Comparison of ENCODE assay signal across 17 cellular contexts in the genomic region with DNA sequence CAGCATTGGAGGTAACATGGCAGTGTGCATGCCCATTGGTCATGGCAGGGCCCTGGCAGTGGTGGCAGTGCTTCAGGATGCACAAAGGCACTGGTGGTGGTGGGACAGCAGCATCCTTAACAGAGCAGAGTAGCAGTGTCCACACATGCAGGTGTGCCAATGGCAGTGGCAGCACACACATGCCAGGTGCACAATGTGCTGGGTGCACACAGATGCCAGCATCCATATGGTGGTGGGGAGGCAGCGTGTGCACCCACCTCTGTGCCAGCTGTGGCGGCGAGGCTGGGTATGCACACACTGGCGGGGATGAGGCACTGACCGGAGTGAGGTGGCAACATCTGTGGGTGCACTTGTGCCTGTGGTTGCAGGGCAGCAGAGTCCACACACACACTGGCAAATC.
DNase-seq lines count a peak whose midpoint lies in the region; ATAC-seq and TF ChIP-seq lines count a peak whose summit lies in the region.
"Had no signal": no experiment of that assay in that cellular context is flagged by ENCODE, and none has a peak within 500 bp of the region (broad histone marks: within the 10 kb centered on the region; RNA-seq: fewer than 3 reads in every experiment).

No MANE protein-coding gene starts in this region.

- no peaks in the 10 kb centered on the region for H3K79me1 ChIP-seq in mesenchymal stem cell (replicated peaks; ENCODE audit: low read length, poor library complexity, severe bottlenecking)
- H3K79me1 ChIP-seq in trophoblast cell (ENCODE audit: low read length), result no peaks in the 10 kb centered on the region

- no peak for TF ChIP-seq CTCF in chondrocyte (IDR thresholded peaks at IDR 0.05)
- TF ChIP-seq CTCF in right atrium auricular region (IDR thresholded peaks at IDR 0.05), result no peak

- H2AK5ac ChIP-seq in mesenchymal stem cell (ENCODE audit: low read length, severe bottlenecking), result no peak overlapping the region
- H2AK5ac ChIP-seq in trophoblast cell (ENCODE audit: low read length), result no peak overlapping the region

- no peaks in the 10 kb centered on the region for H3K27me3 Mint-ChIP-seq in chondrocyte (ENCODE audit: low read depth)
- H3K27me3 Mint-ChIP-seq: CD4-positive, alpha-beta memory T cell had no signal

- H3K36me3 Mint-ChIP-seq in chondrocyte (ENCODE audit: low read depth), result no peaks in the 10 kb centered on the region
- H3K36me3 Mint-ChIP-seq: CD4-positive, alpha-beta memory T cell had no signal

- DNase-seq in chondrocyte (ENCODE audit: low spot score) (peak; percentile 79), mesenchymal stem cell (no peak), trophoblast cell (no peak), NCI-H1694 treated with DMSO at 0.1 percent for 48 hours (lab: John Stamatoyannopoulos, UW) (no peak), right atrium auricular region (ENCODE audit: low spot score) (no peak), SKM-1 (lab: John Stamatoyannopoulos, UW; ENCODE audit: unreplicated experiment) (no peak)
- DNase-seq: C1 segment of cervical spinal cord; Calu3; CD4-positive, alpha-beta memory T cell; COR-L47; DMS53; DMS79 treated with DMSO at 0.1 percent for 48 hours; GF-D8; HFFc6 had no signal

- H3K4me1 ChIP-seq in mesenchymal stem cell (ENCODE audit: control insufficient read depth, insufficient read depth, low read depth, low read length) (no peaks in the 10 kb centered on the region), trophoblast cell (ENCODE audit: control insufficient read depth in 1 of 2, insufficient read depth in 2 of 2, low read length in 2 of 2) (no peaks in the 10 kb centered on the region), right atrium auricular region (no peaks in the 10 kb centered on the region)
- H3K4me1 ChIP-seq: HAP-1 had no signal

- H2BK12ac ChIP-seq in mesenchymal stem cell (ENCODE audit: low read length in 2 of 2), result no peak overlapping the region
- H2BK12ac ChIP-seq in trophoblast cell (ENCODE audit: low read length), result no peak overlapping the region

- H4K12ac ChIP-seq in trophoblast cell (ENCODE audit: low read depth, low read length), result no peak overlapping the region

- peaks cover 0 to 3% of the 10 kb centered on the region in 2 experiments for H3K36me3 ChIP-seq in mesenchymal stem cell (ENCODE audit: control insufficient read depth in 1 of 2, insufficient read depth in 2 of 2, low read depth in 1 of 2, low read length in 2 of 2)
- no peaks in the 10 kb centered on the region for H3K36me3 ChIP-seq in trophoblast cell (ENCODE audit: control insufficient read depth in 1 of 2, insufficient read depth in 2 of 2, low read length in 2 of 2)
- H3K36me3 ChIP-seq in right atrium auricular region, result no peaks in the 10 kb centered on the region
- H3K36me3 ChIP-seq: HAP-1 had no signal

- H3K9ac ChIP-seq in mesenchymal stem cell (ENCODE audit: low read length), result no peak overlapping the region
- no peak overlapping the region for H3K9ac ChIP-seq in trophoblast cell (ENCODE audit: low read length)

- H3K4me3 ChIP-seq in mesenchymal stem cell (ENCODE audit: insufficient read depth in 1 of 2, low read depth in 1 of 2, low read length in 2 of 2), result no peak overlapping the region
- peak overlapping the region; percentile 20 for H3K4me3 ChIP-seq in trophoblast cell (ENCODE audit: low read depth, low read length)
- no peak overlapping the region for H3K4me3 ChIP-seq in right atrium auricular region
- H3K4me3 ChIP-seq: GM23338, HAP-1 had no signal

- H3K18ac ChIP-seq in mesenchymal stem cell (ENCODE audit: low read depth in 1 of 2, low read length in 2 of 2) (no peak overlapping the region), trophoblast cell (ENCODE audit: low read length) (no peak overlapping the region)

- H2AFZ ChIP-seq in mesenchymal stem cell (ENCODE audit: low read depth, low read length) (no peak overlapping the region), trophoblast cell (ENCODE audit: insufficient read depth, low read length, poor library complexity) (no peak overlapping the region)
- H2AFZ ChIP-seq: GM23338 had no signal

- H3K79me2 ChIP-seq in trophoblast cell (ENCODE audit: control insufficient read depth, insufficient read depth, low read length, poor library complexity), result no peaks in the 10 kb centered on the region

- no peaks in the 10 kb centered on the region for H3K4me1 Mint-ChIP-seq in chondrocyte (ENCODE audit: low read depth)
- H3K4me1 Mint-ChIP-seq: CD4-positive, alpha-beta memory T cell; GM23338 had no signal

- WGBS in mesenchymal stem cell, result 96% methylated on average over 5 of the region's 5 CpGs
- no CpG with 5 or more reads among the region's 5 CpGs for WGBS in trophoblast cell (ENCODE audit: extremely low coverage, insufficient coverage, insufficient read length)

- H3K4ac ChIP-seq in mesenchymal stem cell (ENCODE audit: low read depth in 1 of 2, low read length in 2 of 2) (peak overlapping the region in 1 of 2 experiments; percentile 54), trophoblast cell (ENCODE audit: low read depth, low read length) (no peak overlapping the region)

- no peak for ATAC-seq in HG02610 (IDR thresholded peaks at IDR 0.05; ENCODE audit: unreplicated experiment)
- ATAC-seq: GM23338 had no signal

- H2BK120ac ChIP-seq in mesenchymal stem cell (ENCODE audit: low read depth, low read length), result no peak overlapping the region
- no peak overlapping the region for H2BK120ac ChIP-seq in trophoblast cell (ENCODE audit: insufficient read depth, low read length, poor library complexity)

- H3K9me3 Mint-ChIP-seq in chondrocyte (ENCODE audit: low read depth), result peaks cover 7% of the 10 kb centered on the region
- H3K9me3 Mint-ChIP-seq: GM23338 had no signal

- H2BK5ac ChIP-seq in mesenchymal stem cell (ENCODE audit: low read depth, low read length, poor library complexity, severe bottlenecking) (no peak overlapping the region), trophoblast cell (ENCODE audit: low read depth, low read length, poor library complexity) (no peak overlapping the region)

- H4K91ac ChIP-seq in mesenchymal stem cell (ENCODE audit: low read length), result peak overlapping the region; percentile 45
- no peak overlapping the region for H4K91ac ChIP-seq in trophoblast cell (ENCODE audit: low read depth, low read length)

- H3K27me3 ChIP-seq in mesenchymal stem cell (ENCODE audit: control insufficient read depth in 1 of 2, insufficient read depth in 1 of 2, low read length in 2 of 2) (no peaks in the 10 kb centered on the region), trophoblast cell (ENCODE audit: insufficient read depth, low read length) (no peaks in the 10 kb centered on the region), right atrium auricular region (no peaks in the 10 kb centered on the region)

- H3K14ac ChIP-seq in mesenchymal stem cell (ENCODE audit: low read length in 2 of 2), result peak overlapping the region in 1 of 2 experiments; percentile 58
- no peak overlapping the region for H3K14ac ChIP-seq in trophoblast cell (ENCODE audit: low read length)

- H3K9me3 ChIP-seq in mesenchymal stem cell (ENCODE audit: control insufficient read depth, low read length) (peaks cover 14% of the 10 kb centered on the region), trophoblast cell (ENCODE audit: insufficient read depth, low read depth, low read length) (peaks cover 4% of the 10 kb centered on the region), right atrium auricular region (no peaks in the 10 kb centered on the region)
- H3K9me3 ChIP-seq: HAP-1 had no signal

- no peak overlapping the region for H2BK15ac ChIP-seq in mesenchymal stem cell (ENCODE audit: low read depth, poor library complexity, severe bottlenecking)

- no peak overlapping the region for H3K4me2 ChIP-seq in mesenchymal stem cell (ENCODE audit: low read length, poor library complexity, severe bottlenecking)
- H3K4me2 ChIP-seq in trophoblast cell (ENCODE audit: low read length), result no peak overlapping the region
- H3K4me2 ChIP-seq: GM23338 had no signal

- H3K27ac ChIP-seq in mesenchymal stem cell (ENCODE audit: low read length, poor library complexity, severe bottlenecking), result no peak overlapping the region
- no peak overlapping the region for H3K27ac ChIP-seq in trophoblast cell (ENCODE audit: low read depth, low read length)
- no peak overlapping the region for H3K27ac ChIP-seq in right atrium auricular region

- H3K4me3 Mint-ChIP-seq in chondrocyte (ENCODE audit: unreplicated experiment), result no peak overlapping the region
- H3K4me3 Mint-ChIP-seq: CD4-positive, alpha-beta memory T cell; GM23338; HFFc6 had no signal

- H4K8ac ChIP-seq in mesenchymal stem cell (ENCODE audit: low read length), result no peak overlapping the region
- H4K8ac ChIP-seq in trophoblast cell (ENCODE audit: low read depth, low read length), result no peak overlapping the region

- H3K27ac Mint-ChIP-seq in chondrocyte (ENCODE audit: unreplicated experiment), result no peak overlapping the region
- H3K27ac Mint-ChIP-seq: CD4-positive, alpha-beta memory T cell; GM23338; HFFc6 had no signal

- H3K23ac ChIP-seq in mesenchymal stem cell (ENCODE audit: low read length in 2 of 2), result no peak overlapping the region
- H3K23ac ChIP-seq in trophoblast cell (ENCODE audit: low read length), result no peak overlapping the region
